ENCODE assay signal across 1 cellular context in the genomic region with DNA sequence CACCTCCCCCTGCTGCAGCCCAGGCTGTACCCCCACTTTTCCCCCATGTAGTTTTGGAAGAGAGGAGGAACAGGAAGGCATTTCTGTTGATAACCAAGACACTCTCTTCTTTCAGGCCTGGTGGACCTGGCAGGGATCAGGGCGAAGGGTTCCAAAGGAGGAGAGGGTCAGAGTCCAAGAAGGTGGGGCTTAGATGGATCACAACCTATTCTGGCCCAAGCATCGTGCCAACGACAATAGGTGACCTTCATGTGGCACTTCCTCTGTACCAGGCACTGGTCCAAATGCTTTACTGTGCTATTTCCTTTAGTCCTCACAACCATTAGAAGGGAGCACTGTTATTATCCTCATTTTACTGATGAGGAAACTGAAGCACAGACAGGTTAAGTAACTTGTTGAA.
TF ChIP-seq lines count a peak whose summit lies in the region.

No MANE protein-coding gene starts in this region.

TF ChIP-seq in H1, 55 proteins besides CTCF, POLR2A, EP300 and RAD21 (continued from another document):
- TF ChIP-seq RBBP5 (IDR thresholded peaks at IDR 0.05; ENCODE audit: borderline replicate concordance, low read depth, low read length) (no peak), TBP (IDR thresholded peaks at IDR 0.05; ENCODE audit: low read depth, low read length) (no peak), CEBPB (IDR thresholded peaks at IDR 0.05; ENCODE audit: low read depth, low read length) (no peak), SAP30 (IDR thresholded peaks at IDR 0.05; ENCODE audit: insufficient read depth, insufficient replicate concordance, low read length) (no peak)
